9 cellular contexts compared by ENCODE assay signal in genomic region chr7:63925626-63926460, GRCh38.
DNase-seq lines count a peak whose midpoint lies in the region; ATAC-seq, FAIRE-seq and TF ChIP-seq lines count a peak whose summit lies in the region.
"Had no signal": no experiment of that assay in that cellular context is flagged by ENCODE, and none has a peak within 500 bp of the region (broad histone marks: within the 10 kb centered on the region; RNA-seq: fewer than 3 reads in every experiment).

No MANE protein-coding gene starts in this region.

- H3K4me1 Mint-ChIP-seq in activated naive CD8-positive, alpha-beta T cell treated with anti-CD3 and anti-CD28 coated beads, Interleukin-2, amount 10 ng/mL, durations not matched to agents 7 days and 5 days, result peaks cover 4% of the 10 kb centered on the region
- H3K4me1 Mint-ChIP-seq: brain had no signal

- peaks cover 10% of the 10 kb centered on the region for H3K9me3 Mint-ChIP-seq in activated naive CD8-positive, alpha-beta T cell treated with anti-CD3 and anti-CD28 coated beads, Interleukin-2, amount 10 ng/mL, durations not matched to agents 7 days and 5 days

- peak overlapping the region in 1 of 2 donors; percentile 67 for H3K9ac ChIP-seq in kidney (ENCODE audit: low read length in 2 of 2)

- peak overlapping the region; percentile 83 to 92 for H3K4me3 ChIP-seq in kidney (ENCODE audit: low read length in 2 of 2)

- H3K27ac Mint-ChIP-seq in activated naive CD8-positive, alpha-beta T cell treated with anti-CD3 and anti-CD28 coated beads, Interleukin-2, amount 10 ng/mL, durations not matched to agents 7 days and 5 days, result peak overlapping the region; percentile 96
- H3K27ac Mint-ChIP-seq: brain had no signal

- no peaks in the 10 kb centered on the region for H3K36me3 ChIP-seq in kidney (ENCODE audit: control insufficient read depth in 1 of 2, insufficient read depth in 2 of 2, low read length in 2 of 2)

- DNase-seq in NCI-H2081 (lab: John Stamatoyannopoulos, UW) (peak; percentile 54 to 55), NCI-H2081 treated with DMSO at 0.1 percent for 48 hours (lab: John Stamatoyannopoulos, UW) (no peak), SW 1271 (lab: John Stamatoyannopoulos, UW) (peak; percentile 84 to 94), kidney (peak; percentile 97), NCI-H187 (lab: John Stamatoyannopoulos, UW) (no peak)
- peak; percentile 88 for DNase-seq in activated naive CD8-positive, alpha-beta T cell treated with anti-CD3 and anti-CD28 coated beads, Interleukin-2, amount 10 ng/mL, durations not matched to agents 7 days and 5 days
- peak; percentile 91 for DNase-seq in stimulated activated CD4-positive, alpha-beta T cell treated with anti-CD3 and anti-CD28 coated beads, Interleukin-4, amount 100 ng/mL, for 24 hours

- H3K4me1 ChIP-seq in kidney (ENCODE audit: control insufficient read depth in 1 of 2, insufficient read depth in 1 of 2, low read depth in 1 of 2, low read length in 2 of 2), result peaks cover 0 to 5% of the 10 kb centered on the region in 2 donors

- POLR2A ChIA-PET in activated naive CD8-positive, alpha-beta T cell treated with anti-CD3 and anti-CD28 coated beads, Interleukin-2, amount 10 ng/mL, durations not matched to agents 7 days and 5 days (lab: Charles Lee), result interaction anchor here (0.8 to 3.3 kb wide), 7 partner anchors 24 to 1081 kb away, joined by 3 to 35 read pairs (median 3); partner anchors contain the start of genes ERV3-1, ZNF107, ZNF273 and ZNF680

- no peak for TF ChIP-seq CTCF in kidney (IDR thresholded peaks at IDR 0.05; ENCODE audit: borderline replicate concordance, extremely low read depth, insufficient read depth)

- intact Hi-C loops in kidney (cut with DNase I), result no loop called here

- ATAC-seq in activated naive CD8-positive, alpha-beta T cell treated with anti-CD3 and anti-CD28 coated beads, Interleukin-2, amount 10 ng/mL, durations not matched to agents 7 days and 5 days (ENCODE audit: low read depth), result peak; percentile 95
- no peak for ATAC-seq in GM18909 (IDR thresholded peaks at IDR 0.05; ENCODE audit: poor library complexity, unreplicated experiment)

- no peaks in the 10 kb centered on the region for H3K27me3 Mint-ChIP-seq in activated naive CD8-positive, alpha-beta T cell treated with anti-CD3 and anti-CD28 coated beads, Interleukin-2, amount 10 ng/mL, durations not matched to agents 7 days and 5 days
- H3K27me3 Mint-ChIP-seq: brain had no signal

- peaks cover 14% of the 10 kb centered on the region for H3K36me3 Mint-ChIP-seq in activated naive CD8-positive, alpha-beta T cell treated with anti-CD3 and anti-CD28 coated beads, Interleukin-2, amount 10 ng/mL, durations not matched to agents 7 days and 5 days
- H3K36me3 Mint-ChIP-seq: brain had no signal

- peak; percentile 78 for FAIRE-seq in kidney (lab: Jason Lieb, UNC)

- peak overlapping the region; percentile 92 to 97 for H3K27ac ChIP-seq in kidney (ENCODE audit: low read depth in 2 of 2, low read length in 2 of 2)

- H3K4me3 Mint-ChIP-seq in activated naive CD8-positive, alpha-beta T cell treated with anti-CD3 and anti-CD28 coated beads, Interleukin-2, amount 10 ng/mL, durations not matched to agents 7 days and 5 days, result peak overlapping the region; percentile 93
- H3K4me3 Mint-ChIP-seq: brain had no signal

- H3K9me3 ChIP-seq in kidney (ENCODE audit: control insufficient read depth in 1 of 2, low read length in 2 of 2), result no peaks in the 10 kb centered on the region

Comparison
In these comparisons a context has a peak if more than half of its experiments do, and no peak if none do; other contexts are left out.
1. DNase-seq: peak in NCI-H2081 (2 of 2), SW 1271 (2 of 2), activated naive CD8-positive, alpha-beta T cell treated with anti-CD3 and anti-CD28 coated beads, Interleukin-2, amount 10 ng/mL, durations not matched to agents 7 days and 5 days (single experiment), kidney (single experiment) and stimulated activated CD4-positive, alpha-beta T cell treated with anti-CD3 and anti-CD28 coated beads, Interleukin-4, amount 100 ng/mL, for 24 hours (single experiment); none in NCI-H2081 treated with DMSO at 0.1 percent for 48 hours (single experiment) and NCI-H187 (0 of 2).